In the genomic region with DNA sequence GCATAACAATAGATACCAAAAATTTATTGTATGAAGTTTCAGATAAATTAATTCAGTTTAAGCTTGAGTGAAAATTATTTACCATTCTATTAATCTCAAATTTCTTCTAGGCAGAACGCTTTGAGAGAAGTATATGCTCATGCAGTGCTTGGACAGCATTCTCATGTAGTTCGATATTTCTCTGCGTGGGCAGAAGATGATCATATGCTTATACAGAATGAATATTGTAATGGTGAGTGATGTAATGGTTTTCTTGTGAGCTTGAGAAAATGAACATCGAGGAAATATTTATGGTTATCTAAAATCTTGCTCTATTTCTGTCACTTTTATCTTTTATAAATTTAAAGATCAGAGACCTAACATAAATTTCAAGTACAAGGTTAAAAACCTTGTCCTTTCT, we compare ENCODE assay signal across 11 cellular contexts.
DNase-seq lines count a peak whose midpoint lies in the region; ATAC-seq and TF ChIP-seq lines count a peak whose summit lies in the region.
"Had no signal": no experiment of that assay in that cellular context is flagged by ENCODE, and none has a peak within 500 bp of the region (broad histone marks: within the 10 kb centered on the region; RNA-seq: fewer than 3 reads in every experiment).

No MANE protein-coding gene starts in this region.

- no peak overlapping the region for H3K9ac ChIP-seq in rectal smooth muscle tissue (ENCODE audit: low read length)

- TF ChIP-seq CTCF in GM06990 (IDR thresholded peaks at IDR 0.05; ENCODE audit: insufficient read depth, low read length, poor library complexity, severe bottlenecking) (no peak), RWPE2 (IDR thresholded peaks at IDR 0.05; ENCODE audit: poor library complexity, severe bottlenecking) (no peak)

- peaks cover 1% of the 10 kb centered on the region; the same call in 1 of the 2 replicates for H3K36me3 ChIP-seq in GM06990 (ENCODE audit: control insufficient read depth, insufficient read depth, low read length)
- H3K36me3 ChIP-seq in RWPE2 (ENCODE audit: low read depth) = peaks cover 76% of the 10 kb centered on the region
- no peaks in the 10 kb centered on the region for H3K36me3 ChIP-seq in rectal smooth muscle tissue (ENCODE audit: control insufficient read depth, insufficient read depth, low read length)

- H3K4me3 ChIP-seq in GM06990 (replicated peaks; ENCODE audit: low read depth, low read length) (peak overlapping the region; percentile 87), RWPE2 (ENCODE audit: severe bottlenecking) (no peak overlapping the region), rectal smooth muscle tissue (ENCODE audit: low read length) (peak overlapping the region; percentile 86)

- peak overlapping the region; percentile 85 for H3K27ac ChIP-seq in RWPE2 (ENCODE audit: poor library complexity, severe bottlenecking)
- peak overlapping the region; percentile 84 for H3K27ac ChIP-seq in epithelial cell of prostate
- peak overlapping the region; percentile 96 for H3K27ac ChIP-seq in rectal smooth muscle tissue (ENCODE audit: low read depth, low read length)
- H3K27ac ChIP-seq: HL-60, RWPE1 had no signal

- no peak for DNase-seq in GM06990 (ENCODE audit: extremely low read depth, insufficient read length)
- no peak for DNase-seq in RWPE2 (ENCODE audit: low spot score)
- no peak for DNase-seq in epithelial cell of prostate (ENCODE audit: low read depth, low spot score)
- no peak for DNase-seq in NCI-H146 treated with DMSO at 0.1 percent for 48 hours (lab: John Stamatoyannopoulos, UW; ENCODE audit: unreplicated experiment)
- no peak for DNase-seq in nucleus accumbens (lab: John Stamatoyannopoulos, UW)
- no peak for DNase-seq in NCI-H2196 treated with DMSO at 0.1 percent for 48 hours (lab: John Stamatoyannopoulos, UW; ENCODE audit: unreplicated experiment)
- DNase-seq: caudate nucleus had no signal

- no peak for ATAC-seq in RWPE2 (ENCODE audit: low read depth)
- no peak for ATAC-seq in HG03565 (IDR thresholded peaks at IDR 0.05; ENCODE audit: unreplicated experiment)

- H3K9me3 ChIP-seq in RWPE2 (ENCODE audit: severe bottlenecking) = no peaks in the 10 kb centered on the region

- no peaks in the 10 kb centered on the region for H3K27me3 ChIP-seq in GM06990 (replicated peaks; ENCODE audit: control insufficient read depth, insufficient read depth, low read length)
- H3K27me3 ChIP-seq in RWPE2 (ENCODE audit: insufficient read depth, poor library complexity, severe bottlenecking) = no peaks in the 10 kb centered on the region
- H3K27me3 ChIP-seq in rectal smooth muscle tissue (ENCODE audit: control insufficient read depth, insufficient read depth, low read length) = no peaks in the 10 kb centered on the region

- peaks cover 25% of the 10 kb centered on the region for H3K4me1 ChIP-seq in RWPE2 (ENCODE audit: insufficient read depth, poor library complexity, severe bottlenecking)
- peaks cover 3% of the 10 kb centered on the region for H3K4me1 ChIP-seq in rectal smooth muscle tissue (ENCODE audit: control insufficient read depth, insufficient read depth, low read length)
